Comparison of ENCODE assay signal across 9 cellular contexts in the genomic region with DNA sequence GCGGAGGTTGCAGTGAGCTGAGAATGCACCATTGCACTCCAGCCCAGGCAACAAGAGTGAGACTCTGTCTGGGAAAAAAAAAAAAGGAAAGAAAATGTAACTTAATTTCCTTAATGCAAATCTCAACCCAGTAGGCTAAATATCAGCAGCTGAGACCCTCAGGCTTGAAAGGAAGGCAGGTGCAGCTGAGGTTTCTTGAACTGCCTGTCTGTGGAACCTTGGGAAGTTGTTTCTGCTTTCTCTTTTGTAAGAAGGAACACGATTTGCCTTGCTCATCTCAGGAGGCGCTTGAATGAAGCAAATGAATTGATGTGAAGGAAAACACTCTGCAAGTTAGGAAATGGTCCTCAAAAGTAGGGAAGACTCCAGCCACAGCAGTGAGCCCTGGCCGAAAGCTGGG.
"Had no signal": no experiment of that assay in that cellular context is flagged by ENCODE, and none has a peak within 500 bp of the region (broad histone marks: within the 10 kb centered on the region; RNA-seq: fewer than 3 reads in every experiment).

No MANE protein-coding gene starts in this region.

- H3K9me3 Mint-ChIP-seq: GM23338, H9 had no signal

- H3K4me1 ChIP-seq: HAP-1 had no signal

- H3K9ac ChIP-seq: GM23248 had no signal

- ATAC-seq: GM23338, HCT116 had no signal

- H3K27ac Mint-ChIP-seq: GM23338, H9, HFFc6 had no signal

- H3K36me3 ChIP-seq: HAP-1 had no signal

- H2AFZ ChIP-seq: GM23248, GM23338 had no signal

- DNase-seq: GM23248, GOT3, H7, H9, HCEC 1CT, HFFc6 had no signal

- H3K27ac ChIP-seq: GM23248 had no signal

- H3K4me3 ChIP-seq: GM23248, GM23338, HAP-1 had no signal

- H3K4me3 Mint-ChIP-seq: GM23338, H9, HFFc6 had no signal

- H3K4me2 ChIP-seq: GM23338 had no signal

- H3K9me3 ChIP-seq: HAP-1 had no signal
